In the genomic region with DNA sequence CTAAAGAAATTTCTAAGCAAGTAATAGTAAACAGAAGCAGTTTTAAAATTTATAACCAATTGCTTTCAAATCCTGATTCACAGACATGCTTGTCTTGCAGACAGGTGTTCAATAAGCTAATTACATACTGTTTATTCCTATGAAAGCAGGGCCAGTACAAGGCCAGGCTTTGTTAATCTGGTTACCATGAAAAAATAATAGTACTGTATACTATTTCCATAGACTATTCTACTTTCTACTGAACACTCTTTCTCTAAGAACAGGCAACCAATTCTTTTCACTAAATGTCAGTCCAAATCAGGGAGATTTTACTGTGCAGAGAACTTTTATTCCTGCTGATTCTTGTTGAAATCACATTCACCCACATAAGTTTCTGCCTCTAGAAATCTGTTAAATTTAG, we compare ENCODE assay signal across 1 cellular context.
TF ChIP-seq lines count a peak whose summit lies in the region.

No MANE protein-coding gene starts in this region.

TF ChIP-seq in HepG2, 621 proteins besides CTCF, POLR2A, EP300 and RAD21:
- no peak for TF ChIP-seq FOXO1 (CRISPR knock-in tag; IDR thresholded peaks at IDR 0.05)
- TF ChIP-seq SP4 (CRISPR knock-in tag; IDR thresholded peaks at IDR 0.05), result no peak
- TF ChIP-seq, protein P1, sequence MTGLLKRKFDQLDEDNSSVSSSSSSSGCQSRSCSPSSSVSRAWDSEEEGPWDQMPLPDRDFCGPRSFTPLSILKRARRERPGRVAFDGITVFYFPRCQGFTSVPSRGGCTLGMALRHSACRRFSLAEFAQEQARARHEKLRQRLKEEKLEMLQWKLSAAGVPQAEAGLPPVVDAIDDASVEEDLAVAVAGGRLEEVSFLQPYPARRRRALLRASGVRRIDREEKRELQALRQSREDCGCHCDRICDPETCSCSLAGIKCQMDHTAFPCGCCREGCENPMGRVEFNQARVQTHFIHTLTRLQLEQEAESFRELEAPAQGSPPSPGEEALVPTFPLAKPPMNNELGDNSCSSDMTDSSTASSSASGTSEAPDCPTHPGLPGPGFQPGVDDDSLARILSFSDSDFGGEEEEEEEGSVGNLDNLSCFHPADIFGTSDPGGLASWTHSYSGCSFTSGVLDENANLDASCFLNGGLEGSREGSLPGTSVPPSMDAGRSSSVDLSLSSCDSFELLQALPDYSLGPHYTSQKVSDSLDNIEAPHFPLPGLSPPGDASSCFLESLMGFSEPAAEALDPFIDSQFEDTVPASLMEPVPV (CRISPR knock-in tag; IDR thresholded peaks at IDR 0.05), result no peak
- no peak; the same call in 1 of the 2 replicates for TF ChIP-seq NCOR1 (IDR thresholded peaks at IDR 0.05; ENCODE audit: borderline replicate concordance, low read length)
- TF ChIP-seq, protein P2, sequence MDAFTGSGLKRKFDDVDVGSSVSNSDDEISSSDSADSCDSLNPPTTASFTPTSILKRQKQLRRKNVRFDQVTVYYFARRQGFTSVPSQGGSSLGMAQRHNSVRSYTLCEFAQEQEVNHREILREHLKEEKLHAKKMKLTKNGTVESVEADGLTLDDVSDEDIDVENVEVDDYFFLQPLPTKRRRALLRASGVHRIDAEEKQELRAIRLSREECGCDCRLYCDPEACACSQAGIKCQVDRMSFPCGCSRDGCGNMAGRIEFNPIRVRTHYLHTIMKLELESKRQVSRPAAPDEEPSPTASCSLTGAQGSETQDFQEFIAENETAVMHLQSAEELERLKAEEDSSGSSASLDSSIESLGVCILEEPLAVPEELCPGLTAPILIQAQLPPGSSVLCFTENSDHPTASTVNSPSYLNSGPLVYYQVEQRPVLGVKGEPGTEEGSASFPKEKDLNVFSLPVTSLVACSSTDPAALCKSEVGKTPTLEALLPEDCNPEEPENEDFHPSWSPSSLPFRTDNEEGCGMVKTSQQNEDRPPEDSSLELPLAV (CRISPR knock-in tag; conservative IDR thresholded peaks at IDR 0.05; ENCODE audit: low read depth), result no peak
